ENCODE assay signal across 17 cellular contexts in the genomic region with DNA sequence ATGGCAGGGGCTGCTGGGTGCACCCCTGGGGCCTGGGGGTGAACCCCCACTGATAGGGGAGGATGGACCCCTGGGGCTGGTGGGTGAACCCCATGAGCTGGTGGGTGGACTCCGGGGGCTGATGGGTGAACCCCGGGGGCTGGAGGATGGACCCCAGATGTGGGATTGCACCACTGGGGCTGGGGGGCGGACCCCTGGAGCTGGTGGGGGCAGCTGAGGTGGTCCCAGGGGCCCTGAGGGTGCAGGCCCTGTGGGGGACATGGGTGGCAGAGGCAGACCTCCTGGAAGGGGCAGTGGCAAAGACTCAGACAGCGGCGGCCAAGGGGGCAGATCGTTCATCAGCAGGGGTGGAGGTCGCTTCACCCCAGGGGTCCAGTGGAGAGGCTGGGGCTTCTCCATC.
"Had no signal": no experiment of that assay in that cellular context is flagged by ENCODE, and none has a peak within 500 bp of the region (broad histone marks: within the 10 kb centered on the region; RNA-seq: fewer than 3 reads in every experiment).

No MANE protein-coding gene starts in this region.

- H3K4me1 Mint-ChIP-seq: nephron had no signal

- H3K36me3 ChIP-seq: suprapubic skin, thyroid gland, upper lobe of left lung had no signal

- H3K9me3 ChIP-seq: thyroid gland, upper lobe of left lung had no signal

- H3K4me2 ChIP-seq: hepatocyte had no signal

- H3K4me1 ChIP-seq: suprapubic skin, thyroid gland, upper lobe of left lung had no signal

- H3K27ac ChIP-seq: coronary artery, hepatocyte, suprapubic skin, thyroid gland, upper lobe of left lung had no signal

- H3K27me3 ChIP-seq: thyroid gland, upper lobe of left lung had no signal

- H3K27ac Mint-ChIP-seq: nephron had no signal

- DNase-seq: cerebellar nuclear complex; effector CD4-positive, alpha-beta T cell; foreskin melanocyte; left colon; left ventricle myocardium superior; mesenchymal stem cell; naive B cell; stimulated activated CD4-positive, alpha-beta T cell treated with anti-CD3 and anti-CD28 coated beads, Interleukin-2, amount 100 ng/mL, for 24 hours; stimulated activated CD4-positive, alpha-beta T cell treated with anti-CD3 and anti-CD28 coated beads, Interleukin-4, amount 100 ng/mL, for 4 hours; stimulated activated naive CD4-positive, alpha-beta T cell; thyroid gland; upper lobe of left lung had no signal

- H3K4me3 Mint-ChIP-seq: naive B cell, nephron had no signal

- H3K79me2 ChIP-seq: hepatocyte had no signal

- H2AFZ ChIP-seq: hepatocyte had no signal

- H3K4me3 ChIP-seq: coronary artery, hepatocyte, lung, suprapubic skin, thyroid gland, upper lobe of left lung had no signal
